ENCODE assay signal across 20 cellular contexts in genomic region chr3:143389388-143389787, GRCh38.
"Had no signal": no experiment of that assay in that cellular context is flagged by ENCODE, and none has a peak within 500 bp of the region (broad histone marks: within the 10 kb centered on the region; RNA-seq: fewer than 3 reads in every experiment).

No MANE protein-coding gene starts in this region.

- H3K4me3 ChIP-seq: MG63, SJSA1, SK-N-MC had no signal

- H3K27ac ChIP-seq: SJSA1, SK-N-MC had no signal

- H3K27me3 ChIP-seq: SJSA1 had no signal

- FAIRE-seq: RCC 7860 had no signal

- H3K4me1 ChIP-seq: SJSA1 had no signal

- H3K36me3 ChIP-seq: MG63, SJSA1 had no signal

- DNase-seq: Karpas-422, KBM-7, MG63, NCI-H1092 treated with DMSO at 0.1 percent for 48 hours, NCI-H1436, NCI-H187, NCI-H2029, NCI-H2081 treated with DMSO at 0.1 percent for 48 hours, NCI-H2171, NCI-H345, NCI-H446 treated with DMSO at 0.1 percent for 48 hours, NCI-H524, NCI-H526 treated with DMSO at 0.1 percent for 48 hours, NCI-H748 treated with DMSO at 0.1 percent for 48 hours, Right ventricle myocardium superior, RPMI8226, SIG-M5 had no signal

- H3K9me3 ChIP-seq: SJSA1 had no signal
